Comparison of ENCODE assay signal across 12 cellular contexts in the genomic region with DNA sequence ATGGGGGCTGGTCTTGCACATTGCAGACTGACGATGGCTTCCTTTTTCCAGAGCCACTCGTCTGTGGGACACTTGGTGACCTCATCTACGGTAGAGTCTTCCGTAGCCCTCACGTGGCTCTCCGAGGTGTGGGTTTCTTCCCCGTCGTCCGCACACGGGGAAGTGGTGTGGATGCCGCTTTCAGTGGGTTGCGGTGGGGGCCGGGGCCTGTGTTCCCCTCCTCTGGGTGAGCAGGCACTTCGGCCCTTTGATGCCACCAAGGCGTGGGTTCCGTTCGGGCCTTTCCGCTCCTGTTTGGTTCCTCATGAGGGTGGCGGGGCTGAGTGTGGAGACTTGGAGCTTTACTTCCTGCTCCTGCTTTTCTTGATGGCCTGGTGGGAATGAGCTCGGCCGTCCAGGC.
"Had no signal": no experiment of that assay in that cellular context is flagged by ENCODE, and none has a peak within 500 bp of the region (broad histone marks: within the 10 kb centered on the region; RNA-seq: fewer than 3 reads in every experiment).

No MANE protein-coding gene starts in this region.

- H3K27ac Mint-ChIP-seq: activated naive CD8-positive, alpha-beta T cell; activated T-cell treated with anti-CD3 and anti-CD28 coated beads, Interleukin-2, amount 50 U/mL, for 24 hours; stimulated activated effector memory CD8-positive, alpha-beta T cell treated with anti-CD3 and anti-CD28 coated beads, Interleukin-12 subunit alpha, Interleukin-12 subunit beta, amount 100 ng/mL, for 72 hours; T-helper 1 cell treated with Interleukin-12 subunit alpha and Interleukin-12 subunit beta and Interleukin-4 antibody, amounts not matched to agents 30 μg/mL and 1 μg/mL, for 36 hours had no signal

- H3K27me3 Mint-ChIP-seq: activated naive CD8-positive, alpha-beta T cell; activated T-cell treated with anti-CD3 and anti-CD28 coated beads, Interleukin-2, amount 50 U/mL, for 24 hours; type B pancreatic cell had no signal

- DNase-seq: activated CD4-positive, alpha-beta T cell treated with anti-CD3 and anti-CD28 coated beads, Interleukin-2, amount 50 U/mL, for 4 hours; activated gamma-delta T cell; activated T-cell treated with anti-CD3 and anti-CD28 coated beads, Interleukin-2, amount 50 U/mL, for 24 hours; cerebellar nuclear complex; midbrain had no signal

- H3K9me3 Mint-ChIP-seq: activated T-cell treated with anti-CD3 and anti-CD28 coated beads, Interleukin-2, amount 50 U/mL, for 24 hours; stimulated activated effector memory CD8-positive, alpha-beta T cell treated with anti-CD3 and anti-CD28 coated beads, Interleukin-12 subunit alpha, Interleukin-12 subunit beta, amount 100 ng/mL, for 72 hours; T-helper 1 cell treated with Interleukin-12 subunit alpha and Interleukin-12 subunit beta and Interleukin-4 antibody, amounts not matched to agents 30 μg/mL and 1 μg/mL, for 36 hours; type B pancreatic cell had no signal

- H3K9ac ChIP-seq: SK-N-SH had no signal

- H3K4me3 Mint-ChIP-seq: activated naive CD8-positive, alpha-beta T cell; activated T-cell treated with anti-CD3 and anti-CD28 coated beads, Interleukin-2, amount 50 U/mL, for 24 hours; stimulated activated effector memory CD8-positive, alpha-beta T cell treated with anti-CD3 and anti-CD28 coated beads, Interleukin-12 subunit alpha, Interleukin-12 subunit beta, amount 100 ng/mL, for 72 hours; T-helper 1 cell treated with Interleukin-12 subunit alpha and Interleukin-12 subunit beta and Interleukin-4 antibody, amounts not matched to agents 30 μg/mL and 1 μg/mL, for 36 hours had no signal

- ATAC-seq: activated CD4-positive, CD25-positive, alpha-beta regulatory T cell treated with anti-CD3 and anti-CD28 coated beads, Interleukin-2, amount 50 U/mL, for 24 hours; stimulated activated effector memory CD8-positive, alpha-beta T cell treated with anti-CD3 and anti-CD28 coated beads, Interleukin-12 subunit alpha, Interleukin-12 subunit beta, amount 100 ng/mL, for 72 hours had no signal

- H3K4me2 ChIP-seq: SK-N-SH had no signal

- H3K4me3 ChIP-seq: right atrium auricular region had no signal

- H3K4me1 Mint-ChIP-seq: stimulated activated effector memory CD8-positive, alpha-beta T cell treated with anti-CD3 and anti-CD28 coated beads, Interleukin-12 subunit alpha, Interleukin-12 subunit beta, amount 100 ng/mL, for 72 hours had no signal

- H3K27me3 ChIP-seq: right atrium auricular region had no signal

- H3K9me3 ChIP-seq: right atrium auricular region, SK-N-SH had no signal

- H3K36me3 Mint-ChIP-seq: activated naive CD8-positive, alpha-beta T cell; stimulated activated effector memory CD8-positive, alpha-beta T cell treated with anti-CD3 and anti-CD28 coated beads, Interleukin-12 subunit alpha, Interleukin-12 subunit beta, amount 100 ng/mL, for 72 hours had no signal
